ENCODE assay signal across 1 cellular context in the genomic region with DNA sequence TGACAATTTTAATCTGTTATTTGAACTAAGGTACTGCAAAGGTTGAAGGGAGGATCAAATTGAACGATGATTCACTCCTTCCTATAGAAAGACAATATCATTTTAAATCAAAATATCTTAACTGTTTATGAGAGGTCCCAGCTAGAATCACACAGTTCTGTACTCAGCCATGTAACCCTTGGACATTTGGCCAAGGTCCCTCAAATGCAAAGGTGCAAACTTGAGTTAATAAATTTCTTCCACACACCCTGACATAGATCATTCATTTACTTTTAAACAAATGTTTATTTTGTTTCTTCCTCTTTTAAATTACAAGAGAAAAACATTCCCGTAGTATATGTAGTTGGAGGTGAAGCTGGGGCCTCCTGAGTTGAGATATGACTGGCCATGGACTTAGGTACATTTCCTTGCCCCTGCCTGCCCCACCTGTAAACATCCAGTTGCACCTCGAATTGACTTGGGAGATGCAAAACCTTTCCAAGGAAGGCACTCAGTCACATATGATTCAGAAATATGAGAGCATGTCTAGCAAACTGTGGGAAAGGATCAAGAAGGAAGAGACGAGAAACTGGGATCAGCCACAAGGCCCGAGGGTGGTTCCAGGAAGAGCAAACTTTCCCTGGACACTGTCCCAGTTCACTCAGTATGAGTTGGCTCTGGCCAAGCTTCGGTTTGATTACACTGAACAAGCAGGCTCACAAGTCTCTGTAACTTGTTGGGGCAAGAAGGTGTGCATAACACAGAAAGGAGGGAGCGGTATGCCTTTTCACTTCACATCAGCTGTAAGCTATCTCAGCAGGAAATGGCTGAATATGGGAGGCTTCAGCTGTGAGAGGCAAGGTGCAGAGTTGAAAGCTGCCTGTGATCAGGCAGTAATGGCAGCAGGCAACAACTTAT.
TF ChIP-seq lines count a peak whose summit lies in the region.

No MANE protein-coding gene starts in this region.

TF ChIP-seq in liver, 16 proteins besides CTCF, POLR2A, EP300 and RAD21 (continued from another document):
- TF ChIP-seq, protein P1, sequence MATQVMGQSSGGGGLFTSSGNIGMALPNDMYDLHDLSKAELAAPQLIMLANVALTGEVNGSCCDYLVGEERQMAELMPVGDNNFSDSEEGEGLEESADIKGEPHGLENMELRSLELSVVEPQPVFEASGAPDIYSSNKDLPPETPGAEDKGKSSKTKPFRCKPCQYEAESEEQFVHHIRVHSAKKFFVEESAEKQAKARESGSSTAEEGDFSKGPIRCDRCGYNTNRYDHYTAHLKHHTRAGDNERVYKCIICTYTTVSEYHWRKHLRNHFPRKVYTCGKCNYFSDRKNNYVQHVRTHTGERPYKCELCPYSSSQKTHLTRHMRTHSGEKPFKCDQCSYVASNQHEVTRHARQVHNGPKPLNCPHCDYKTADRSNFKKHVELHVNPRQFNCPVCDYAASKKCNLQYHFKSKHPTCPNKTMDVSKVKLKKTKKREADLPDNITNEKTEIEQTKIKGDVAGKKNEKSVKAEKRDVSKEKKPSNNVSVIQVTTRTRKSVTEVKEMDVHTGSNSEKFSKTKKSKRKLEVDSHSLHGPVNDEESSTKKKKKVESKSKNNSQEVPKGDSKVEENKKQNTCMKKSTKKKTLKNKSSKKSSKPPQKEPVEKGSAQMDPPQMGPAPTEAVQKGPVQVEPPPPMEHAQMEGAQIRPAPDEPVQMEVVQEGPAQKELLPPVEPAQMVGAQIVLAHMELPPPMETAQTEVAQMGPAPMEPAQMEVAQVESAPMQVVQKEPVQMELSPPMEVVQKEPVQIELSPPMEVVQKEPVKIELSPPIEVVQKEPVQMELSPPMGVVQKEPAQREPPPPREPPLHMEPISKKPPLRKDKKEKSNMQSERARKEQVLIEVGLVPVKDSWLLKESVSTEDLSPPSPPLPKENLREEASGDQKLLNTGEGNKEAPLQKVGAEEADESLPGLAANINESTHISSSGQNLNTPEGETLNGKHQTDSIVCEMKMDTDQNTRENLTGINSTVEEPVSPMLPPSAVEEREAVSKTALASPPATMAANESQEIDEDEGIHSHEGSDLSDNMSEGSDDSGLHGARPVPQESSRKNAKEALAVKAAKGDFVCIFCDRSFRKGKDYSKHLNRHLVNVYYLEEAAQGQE (IDR thresholded peaks at IDR 0.05), result peak; percentile 40
- no peak for TF ChIP-seq FOXA2 (IDR thresholded peaks at IDR 0.05)
- TF ChIP-seq HNF4G (IDR thresholded peaks at IDR 0.05), result peak; percentile 45
